In the genomic region with DNA sequence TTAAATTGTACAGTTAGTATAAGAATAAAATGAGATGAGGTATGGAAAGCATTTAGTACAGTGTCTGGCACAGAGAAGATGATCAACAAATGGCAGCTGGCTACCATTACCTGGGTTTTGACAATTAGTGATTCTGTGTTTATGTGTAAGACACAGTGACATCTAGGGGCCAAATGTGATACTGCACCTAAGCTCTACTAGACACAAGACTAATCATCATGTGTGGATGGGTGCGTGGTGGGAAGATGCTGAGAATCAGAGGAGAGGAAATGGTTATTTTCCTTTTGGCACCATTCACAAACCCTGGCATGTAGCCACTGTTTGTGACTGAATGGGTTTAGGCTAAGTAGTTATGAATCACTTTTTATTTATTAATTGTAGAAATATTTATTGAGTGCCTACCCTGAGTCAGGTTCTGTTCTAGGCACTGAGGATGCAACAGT, we compare ENCODE assay signal across 8 cellular contexts.
A peak's percentile ranks its signal among the peaks of the same experiment; 100 is the strongest.
DNase-seq lines count a peak whose midpoint lies in the region; ATAC-seq and TF ChIP-seq lines count a peak whose summit lies in the region.

No MANE protein-coding gene starts in this region.

- ATAC-seq in DND-41 (ENCODE audit: insufficient read depth, low read depth) (no peak), GM21723 (IDR thresholded peaks at IDR 0.05; ENCODE audit: unreplicated experiment) (no peak), GM21737 (IDR thresholded peaks at IDR 0.05; ENCODE audit: unreplicated experiment) (no peak), GM18858 (IDR thresholded peaks at IDR 0.05; ENCODE audit: unreplicated experiment) (no peak)

- H3K36me3 ChIP-seq in DND-41 (ENCODE audit: insufficient read depth, low read length) (no peaks in the 10 kb centered on the region), PC-9 (ENCODE audit: low read depth) (no peaks in the 10 kb centered on the region)

- no peaks in the 10 kb centered on the region for H3K79me2 ChIP-seq in DND-41 (ENCODE audit: insufficient read depth, low read length)
- no peaks in the 10 kb centered on the region for H3K79me2 ChIP-seq in PC-9 (ENCODE audit: low read depth)

- H3K4me3 ChIP-seq in DND-41 (ENCODE audit: low read depth in 1 of 2, low read length in 2 of 2) (no peak overlapping the region), PC-9 (no peak overlapping the region), foreskin fibroblast (ENCODE audit: low read depth in 1 of 2, low read length in 2 of 2) (no peak overlapping the region)

- H3K4me1 ChIP-seq in DND-41 (ENCODE audit: insufficient read depth, low read length) (no peaks in the 10 kb centered on the region), PC-9 (replicated peaks; ENCODE audit: insufficient read depth) (no peaks in the 10 kb centered on the region)

- CTCF ChIA-PET in PC-9 (lab: Charles Lee) = no interaction called here

- no peaks in the 10 kb centered on the region for H3F3A ChIP-seq in PC-9 (ENCODE audit: insufficient read depth, low read depth)

- H3K27ac ChIP-seq in 22Rv1 (no peak overlapping the region), DND-41 (ENCODE audit: low read length) (no peak overlapping the region), PC-9 (no peak overlapping the region)

- H3K9me2 ChIP-seq in PC-9 (ENCODE audit: insufficient read depth) = no peaks in the 10 kb centered on the region

- no TSS peak for BruUV-seq in PC-9 (replicated peaks; lab: Mats Ljungman, UMichigan)

- H4K20me1 ChIP-seq in DND-41 (ENCODE audit: insufficient read depth, low read length) (no peaks in the 10 kb centered on the region), PC-9 (ENCODE audit: insufficient read depth) (no peaks in the 10 kb centered on the region)

- TF ChIP-seq CTCF in 22Rv1 (IDR thresholded peaks at IDR 0.05) (peak; percentile 55), DND-41 (IDR thresholded peaks at IDR 0.05; ENCODE audit: borderline replicate concordance, extremely low read depth, low read length, poor library complexity, severe bottlenecking) (peak; percentile 77), PC-9 (conservative IDR thresholded peaks at IDR 0.05) (peak; percentile 72), foreskin fibroblast (IDR thresholded peaks at IDR 0.05; ENCODE audit: low read depth, low read length) (peak; percentile 48)

- intact Hi-C loops in PC-9 (cut with micrococcal nuclease; ENCODE audit: unreplicated experiment) = no loop called here

- no peak overlapping the region for H3K4me2 ChIP-seq in DND-41 (ENCODE audit: insufficient read depth, low read length)
- no peak overlapping the region for H3K4me2 ChIP-seq in PC-9

- H3K9me3 ChIP-seq in DND-41 (ENCODE audit: insufficient read depth, low read length, severe bottlenecking) = peaks cover 9% of the 10 kb centered on the region
- H3K9me3 ChIP-seq in PC-9 (ENCODE audit: insufficient read depth, low read depth) = peaks cover 18% of the 10 kb centered on the region

- peaks cover 10% of the 10 kb centered on the region for H3K27me3 ChIP-seq in DND-41 (ENCODE audit: insufficient read depth, low read length, poor library complexity)
- H3K27me3 ChIP-seq in PC-9 (ENCODE audit: insufficient read depth, low read depth) = no peaks in the 10 kb centered on the region

- DNase-seq in DND-41 = peak; percentile 37
- DNase-seq in PC-9 = no peak
- DNase-seq in foreskin fibroblast = peak in 1 of 2 donors; percentile 48
- DNase-seq in NCI-H2029 (lab: John Stamatoyannopoulos, UW) = no peak

- no peak overlapping the region for H2AFZ ChIP-seq in DND-41 (ENCODE audit: low read depth, low read length)
- H2AFZ ChIP-seq in PC-9 = no peak overlapping the region

- POLR2A ChIA-PET in PC-9 (lab: Charles Lee; ENCODE audit: unreplicated experiment) = no interaction called here

- H3K9ac ChIP-seq in DND-41 (ENCODE audit: low read depth, low read length) = no peak overlapping the region
